2 cellular contexts compared by ENCODE assay signal in the genomic region with DNA sequence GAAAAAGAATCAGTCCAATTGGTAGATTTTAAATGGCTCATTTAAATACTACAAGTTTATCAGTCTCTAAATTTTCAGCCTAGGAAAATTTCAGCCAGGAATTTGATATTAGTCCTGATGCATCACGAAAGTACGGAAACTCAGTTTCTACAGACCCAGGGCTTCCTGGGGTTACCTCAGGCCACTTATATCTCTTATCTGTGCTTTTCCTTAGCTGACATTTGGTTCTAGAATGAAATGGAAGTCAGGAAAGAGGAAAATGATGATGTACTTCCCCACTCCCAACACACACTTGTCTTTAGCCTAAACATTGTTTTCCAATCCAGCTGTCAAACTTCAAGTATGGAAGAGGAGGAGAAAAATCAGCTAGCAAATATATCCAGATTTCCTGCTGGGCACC.
TF ChIP-seq lines count a peak whose summit lies in the region.

No MANE protein-coding gene starts in this region.

TF ChIP-seq in endothelial cell of umbilical vein, 7 proteins besides CTCF, POLR2A, EP300 and RAD21 (continued from another document):
- TF ChIP-seq, protein P1, sequence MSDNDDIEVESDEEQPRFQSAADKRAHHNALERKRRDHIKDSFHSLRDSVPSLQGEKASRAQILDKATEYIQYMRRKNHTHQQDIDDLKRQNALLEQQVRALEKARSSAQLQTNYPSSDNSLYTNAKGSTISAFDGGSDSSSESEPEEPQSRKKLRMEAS (IDR thresholded peaks at IDR 0.05; ENCODE audit: insufficient read depth, insufficient read length): no peak

TF ChIP-seq in SK-N-SH treated with all-trans-retinoic acid at 6 μM for 48 hours, 23 proteins besides CTCF, POLR2A, EP300 and RAD21 (continued from another document):
- TF ChIP-seq, protein P2, sequence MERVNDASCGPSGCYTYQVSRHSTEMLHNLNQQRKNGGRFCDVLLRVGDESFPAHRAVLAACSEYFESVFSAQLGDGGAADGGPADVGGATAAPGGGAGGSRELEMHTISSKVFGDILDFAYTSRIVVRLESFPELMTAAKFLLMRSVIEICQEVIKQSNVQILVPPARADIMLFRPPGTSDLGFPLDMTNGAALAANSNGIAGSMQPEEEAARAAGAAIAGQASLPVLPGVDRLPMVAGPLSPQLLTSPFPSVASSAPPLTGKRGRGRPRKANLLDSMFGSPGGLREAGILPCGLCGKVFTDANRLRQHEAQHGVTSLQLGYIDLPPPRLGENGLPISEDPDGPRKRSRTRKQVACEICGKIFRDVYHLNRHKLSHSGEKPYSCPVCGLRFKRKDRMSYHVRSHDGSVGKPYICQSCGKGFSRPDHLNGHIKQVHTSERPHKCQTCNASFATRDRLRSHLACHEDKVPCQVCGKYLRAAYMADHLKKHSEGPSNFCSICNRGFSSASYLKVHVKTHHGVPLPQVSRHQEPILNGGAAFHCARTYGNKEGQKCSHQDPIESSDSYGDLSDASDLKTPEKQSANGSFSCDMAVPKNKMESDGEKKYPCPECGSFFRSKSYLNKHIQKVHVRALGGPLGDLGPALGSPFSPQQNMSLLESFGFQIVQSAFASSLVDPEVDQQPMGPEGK (CRISPR knock-in tag; IDR thresholded peaks at IDR 0.05; ENCODE audit: borderline replicate concordance): no peak
- TF ChIP-seq, protein P3, sequence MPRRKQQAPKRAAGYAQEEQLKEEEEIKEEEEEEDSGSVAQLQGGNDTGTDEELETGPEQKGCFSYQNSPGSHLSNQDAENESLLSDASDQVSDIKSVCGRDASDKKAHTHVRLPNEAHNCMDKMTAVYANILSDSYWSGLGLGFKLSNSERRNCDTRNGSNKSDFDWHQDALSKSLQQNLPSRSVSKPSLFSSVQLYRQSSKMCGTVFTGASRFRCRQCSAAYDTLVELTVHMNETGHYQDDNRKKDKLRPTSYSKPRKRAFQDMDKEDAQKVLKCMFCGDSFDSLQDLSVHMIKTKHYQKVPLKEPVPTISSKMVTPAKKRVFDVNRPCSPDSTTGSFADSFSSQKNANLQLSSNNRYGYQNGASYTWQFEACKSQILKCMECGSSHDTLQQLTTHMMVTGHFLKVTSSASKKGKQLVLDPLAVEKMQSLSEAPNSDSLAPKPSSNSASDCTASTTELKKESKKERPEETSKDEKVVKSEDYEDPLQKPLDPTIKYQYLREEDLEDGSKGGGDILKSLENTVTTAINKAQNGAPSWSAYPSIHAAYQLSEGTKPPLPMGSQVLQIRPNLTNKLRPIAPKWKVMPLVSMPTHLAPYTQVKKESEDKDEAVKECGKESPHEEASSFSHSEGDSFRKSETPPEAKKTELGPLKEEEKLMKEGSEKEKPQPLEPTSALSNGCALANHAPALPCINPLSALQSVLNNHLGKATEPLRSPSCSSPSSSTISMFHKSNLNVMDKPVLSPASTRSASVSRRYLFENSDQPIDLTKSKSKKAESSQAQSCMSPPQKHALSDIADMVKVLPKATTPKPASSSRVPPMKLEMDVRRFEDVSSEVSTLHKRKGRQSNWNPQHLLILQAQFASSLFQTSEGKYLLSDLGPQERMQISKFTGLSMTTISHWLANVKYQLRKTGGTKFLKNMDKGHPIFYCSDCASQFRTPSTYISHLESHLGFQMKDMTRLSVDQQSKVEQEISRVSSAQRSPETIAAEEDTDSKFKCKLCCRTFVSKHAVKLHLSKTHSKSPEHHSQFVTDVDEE (CRISPR knock-in tag; IDR thresholded peaks at IDR 0.05): no peak
- TF ChIP-seq ARNTL (CRISPR knock-in tag; IDR thresholded peaks at IDR 0.05; ENCODE audit: borderline replicate concordance, low read depth): no peak
- no peak for TF ChIP-seq CSDC2 (CRISPR knock-in tag; IDR thresholded peaks at IDR 0.05)
- TF ChIP-seq TOX (CRISPR knock-in tag; IDR thresholded peaks at IDR 0.05; ENCODE audit: borderline replicate concordance): no peak
- TF ChIP-seq ZC3H10 (CRISPR knock-in tag; IDR thresholded peaks at IDR 0.05): no peak
